ENCODE assay signal across 13 cellular contexts in the genomic region with DNA sequence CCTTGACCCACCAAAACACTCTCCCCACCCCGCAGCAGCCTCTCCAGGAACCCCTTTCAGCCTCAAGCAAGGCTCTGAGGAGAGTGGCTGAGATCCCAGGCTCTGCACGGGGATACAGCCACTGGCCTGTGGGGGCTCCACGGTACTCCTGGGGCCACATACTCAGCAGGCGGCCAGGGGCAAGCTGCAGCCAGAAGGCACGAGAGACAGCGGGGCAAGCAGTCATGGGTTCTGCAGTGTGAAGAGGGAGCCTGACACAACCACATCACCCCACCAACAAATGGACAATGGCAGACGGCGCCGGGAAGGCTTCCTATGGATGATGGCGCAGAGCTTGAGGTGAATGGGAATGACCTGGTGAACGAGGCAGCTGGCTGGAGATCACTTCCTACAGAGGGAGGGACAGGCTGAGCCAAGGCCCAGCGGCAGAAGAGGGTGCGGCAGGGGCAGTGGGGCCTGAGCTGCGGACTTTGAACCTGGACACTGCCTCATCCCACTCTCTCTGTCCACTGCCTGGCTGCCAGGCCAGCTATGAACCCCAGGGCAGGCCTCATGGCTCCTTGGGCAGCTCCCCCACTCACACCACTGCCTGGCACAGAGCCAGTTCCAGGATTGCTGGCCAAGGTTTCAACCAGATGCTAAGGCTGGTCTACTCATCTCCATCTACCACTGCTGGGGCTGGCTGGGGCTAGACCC. TPM values are rescaled to one million over a fixed set of nuclear protein-coding genes. Genes with fewer than 3 reads are reported as not detected.
DNase-seq lines count a peak whose midpoint lies in the region; ATAC-seq and TF ChIP-seq lines count a peak whose summit lies in the region.
"Had no signal": no experiment of that assay in that cellular context is flagged by ENCODE, and none has a peak within 500 bp of the region (broad histone marks: within the 10 kb centered on the region; RNA-seq: fewer than 3 reads in every experiment).

No MANE protein-coding gene starts in this region.

- H3K36me3 ChIP-seq in endocrine pancreas (ENCODE audit: control insufficient read depth, insufficient read depth, low read length), result no peaks in the 10 kb centered on the region
- no peaks in the 10 kb centered on the region for H3K36me3 ChIP-seq in thoracic aorta

- H3K27me3 ChIP-seq in endocrine pancreas (ENCODE audit: control insufficient read depth, insufficient read depth, low read length) (no peaks in the 10 kb centered on the region), thoracic aorta (replicated peaks; ENCODE audit: insufficient read depth) (no peaks in the 10 kb centered on the region)

- no peak for TF ChIP-seq CTCF in thoracic aorta (IDR thresholded peaks at IDR 0.05)

- H3K9me3 ChIP-seq in endocrine pancreas (ENCODE audit: control insufficient read depth, low read length), result no peaks in the 10 kb centered on the region
- H3K9me3 ChIP-seq in thoracic aorta, result no peaks in the 10 kb centered on the region

- H3K27ac ChIP-seq in thoracic aorta, result peak overlapping the region; percentile 92 to 100

- H3K4me1 ChIP-seq in endocrine pancreas (ENCODE audit: control insufficient read depth, insufficient read depth, low read length) (no peaks in the 10 kb centered on the region), thoracic aorta (ENCODE audit: control insufficient read depth in 1 of 2, low read depth in 2 of 2) (peaks cover 40 to 88% of the 10 kb centered on the region in 2 donors)

- DNase-seq in NCI-H1092 treated with DMSO at 0.1 percent for 48 hours (lab: John Stamatoyannopoulos, UW) (peak; percentile 22), lung microvascular endothelial cell (ENCODE audit: low read depth in 2 of 2) (peak; percentile 54 to 59), thoracic aorta (ENCODE audit: low spot score) (no peak), T-helper 9 cell (no peak)
- DNase-seq in stimulated activated CD4-positive, alpha-beta T cell treated with anti-CD3 and anti-CD28 coated beads, Interleukin-4, amount 100 ng/mL, for 1 hour, result no peak
- DNase-seq: activated T-cell treated with anti-CD3 and anti-CD28 coated beads, Interleukin-2, amount 50 U/mL, for 72 hours; GDM1; Karpas-422; kidney glomerular epithelial cell; NCI-H748 treated with DMSO at 0.1 percent for 48 hours had no signal

- H3K4me3 ChIP-seq in endocrine pancreas (ENCODE audit: control insufficient read depth, insufficient read depth, low read length) (no peak overlapping the region), thoracic aorta (peak overlapping the region; percentile 99)

- peak overlapping the region; percentile 49 for H3K9ac ChIP-seq in endocrine pancreas (ENCODE audit: control insufficient read depth, insufficient read depth, low read length)

- no peak for ATAC-seq in thoracic aorta (ENCODE audit: insufficient number of reproducible peaks, low FRiP score, low read depth)
- no peak for ATAC-seq in HG03139 (IDR thresholded peaks at IDR 0.05; ENCODE audit: unreplicated experiment)
- ATAC-seq: activated T-cell treated with anti-CD3 and anti-CD28 coated beads, Interleukin-2, amount 50 U/mL, for 72 hours had no signal

RNA-seq across cellular contexts. Expression of a gene that starts 10.8 kb away (rescaled TPM):
- total RNA-seq in lung microvascular endothelial cell, result 65.2 and 104 TPM in 2 replicates
- total RNA-seq in thoracic aorta, result 100 to 1,000 TPM; 116 to 166 TPM
- total RNA-seq: T-helper 2 cell treated with Interferon-gamma antibody and Interleukin-4, amounts not matched to agents 100 ng/mL and 5 ng/mL, for 36 hours had no signal

RNA-seq across cellular contexts. Expression of a gene that starts 43.5 kb away (rescaled TPM):
- total RNA-seq in lung microvascular endothelial cell (not detected in 2 replicates), thoracic aorta (1 to 10 TPM; 4.9 to 9.3 TPM)
- total RNA-seq: activated T-cell treated with anti-CD3 and anti-CD28 coated beads, Interleukin-2, amount 50 U/mL, for 72 hours; T-helper 2 cell treated with Interferon-gamma antibody and Interleukin-4, amounts not matched to agents 100 ng/mL and 5 ng/mL, for 36 hours had no signal

RNA-seq across cellular contexts. Expression of a gene that starts 55.3 kb away (rescaled TPM):
- not detected in 2 replicates for total RNA-seq in lung microvascular endothelial cell
- 10 to 100 TPM; 12.5 TPM for total RNA-seq in thoracic aorta
- total RNA-seq: activated T-cell treated with anti-CD3 and anti-CD28 coated beads, Interleukin-2, amount 50 U/mL, for 72 hours; T-helper 2 cell treated with Interferon-gamma antibody and Interleukin-4, amounts not matched to agents 100 ng/mL and 5 ng/mL, for 36 hours had no signal

Comparison
In these comparisons a context has a peak if more than half of its experiments do, and no peak if none do; other contexts are left out.
1. DNase-seq: peak in NCI-H1092 treated with DMSO at 0.1 percent for 48 hours (single experiment) and lung microvascular endothelial cell (2 of 2); none in thoracic aorta (single experiment), stimulated activated CD4-positive, alpha-beta T cell treated with anti-CD3 and anti-CD28 coated beads, Interleukin-4, amount 100 ng/mL, for 1 hour (single experiment) and T-helper 9 cell (single experiment).
2. RNA of a gene that starts 55.3 kb away (total RNA-seq): 12.5 TPM in thoracic aorta; not detected in lung microvascular endothelial cell; every median in the first group is over 10 times any median in the second.